23 cellular contexts compared by ENCODE assay signal in the genomic region with DNA sequence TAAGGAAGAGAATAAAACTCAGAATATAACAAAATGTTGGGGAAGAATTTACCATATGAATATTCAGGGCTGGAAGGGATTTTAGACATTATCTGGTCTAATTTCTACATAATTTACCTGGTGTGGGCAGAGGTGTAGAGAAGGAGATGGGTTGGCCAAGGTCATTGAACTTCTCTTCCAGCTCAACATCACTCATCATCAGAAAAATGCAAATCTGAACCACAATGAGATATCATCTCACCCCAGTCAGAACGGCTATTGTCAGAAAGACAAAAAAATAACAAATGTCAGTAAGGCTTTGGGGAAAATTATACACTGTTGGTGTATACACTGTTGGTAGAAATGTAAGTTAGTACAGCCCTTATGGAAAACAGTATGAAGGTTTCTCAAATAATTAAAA.
DNase-seq lines count a peak whose midpoint lies in the region; ATAC-seq, FAIRE-seq and TF ChIP-seq lines count a peak whose summit lies in the region.
"Had no signal": no experiment of that assay in that cellular context is flagged by ENCODE, and none has a peak within 500 bp of the region (broad histone marks: within the 10 kb centered on the region; RNA-seq: fewer than 3 reads in every experiment).

No MANE protein-coding gene starts in this region.

- H3K9me3 Mint-ChIP-seq in activated CD8-positive, alpha-beta memory T cell treated with anti-CD3 and anti-CD28 coated beads, Interleukin-2, amount 10 ng/mL, durations not matched to agents 7 days and 5 days (ENCODE audit: low read depth) = peaks cover 2% of the 10 kb centered on the region
- H3K9me3 Mint-ChIP-seq: H9 had no signal

- H3K36me3 Mint-ChIP-seq in activated CD8-positive, alpha-beta memory T cell treated with anti-CD3 and anti-CD28 coated beads, Interleukin-2, amount 10 ng/mL, durations not matched to agents 7 days and 5 days = no peaks in the 10 kb centered on the region
- H3K36me3 Mint-ChIP-seq: CD14-positive monocyte had no signal

- H2AFZ ChIP-seq in SK-N-SH (ENCODE audit: low read depth) = no peak overlapping the region
- no peak overlapping the region for H2AFZ ChIP-seq in mammary epithelial cell (ENCODE audit: low read depth, low read length)
- H2AFZ ChIP-seq: PC-9 had no signal

- intact Hi-C loops in mammary epithelial cell (cut with micrococcal nuclease) = no loop called here
- intact Hi-C loops in breast epithelium (cut with DNase I; ENCODE audit: low total_unique reads) = no loop called here

- no peak overlapping the region for H3K4me3 ChIP-seq in SK-N-SH (ENCODE audit: low read depth in 2 of 2, low read length in 1 of 2)
- no peak overlapping the region for H3K4me3 ChIP-seq in mammary epithelial cell (replicated peaks in 1 of 3; ENCODE audit: insufficient read depth in 1 of 3, low read depth in 2 of 3, low read length in 3 of 3)
- no peak overlapping the region for H3K4me3 ChIP-seq in breast epithelium
- H3K4me3 ChIP-seq in bronchial epithelial cell (ENCODE audit: low read depth, low read length) = no peak overlapping the region
- H3K4me3 ChIP-seq: PC-9, SJSA1 had no signal

- no peak overlapping the region for H3K4me2 ChIP-seq in SK-N-SH
- peak overlapping the region; percentile 65 for H3K4me2 ChIP-seq in mammary epithelial cell (ENCODE audit: insufficient read depth, low read depth, low read length)
- H3K4me2 ChIP-seq: PC-9 had no signal

- H3K27me3 Mint-ChIP-seq in activated CD8-positive, alpha-beta memory T cell treated with anti-CD3 and anti-CD28 coated beads, Interleukin-2, amount 10 ng/mL, durations not matched to agents 7 days and 5 days = no peaks in the 10 kb centered on the region

- H3K4me1 Mint-ChIP-seq in activated CD8-positive, alpha-beta memory T cell treated with anti-CD3 and anti-CD28 coated beads, Interleukin-2, amount 10 ng/mL, durations not matched to agents 7 days and 5 days = no peaks in the 10 kb centered on the region
- H3K4me1 Mint-ChIP-seq: CD14-positive monocyte had no signal

- no peaks in the 10 kb centered on the region for H3K79me2 ChIP-seq in SK-N-SH (ENCODE audit: insufficient read depth)
- no peaks in the 10 kb centered on the region for H3K79me2 ChIP-seq in mammary epithelial cell (ENCODE audit: insufficient read depth, low read length)

- no peak for TF ChIP-seq POLR2A in breast epithelium (IDR thresholded peaks at IDR 0.05)

- H3K9me3 ChIP-seq in SK-N-SH (no peaks in the 10 kb centered on the region), mammary epithelial cell (replicated peaks; ENCODE audit: insufficient read depth, low read length) (peaks cover 6% of the 10 kb centered on the region), breast epithelium (peaks cover 0 to 6% of the 10 kb centered on the region in 2 donors)
- H3K9me3 ChIP-seq: SJSA1 had no signal

- no peak for ATAC-seq in SK-N-SH treated with all-trans-retinoic acid at 6 μM for 48 hours
- no peak for ATAC-seq in activated CD8-positive, alpha-beta memory T cell treated with anti-CD3 and anti-CD28 coated beads, Interleukin-2, amount 10 ng/mL, durations not matched to agents 7 days and 5 days

- H3K9ac ChIP-seq in SK-N-SH = no peak overlapping the region
- H3K9ac ChIP-seq in mammary epithelial cell (ENCODE audit: insufficient read depth, low read length) = no peak overlapping the region

- H3K27me3 ChIP-seq in SK-N-SH (ENCODE audit: insufficient read depth) (peaks cover 5% of the 10 kb centered on the region; the same call in 1 of the 2 replicates), mammary epithelial cell (ENCODE audit: insufficient read depth, low read length) (no peaks in the 10 kb centered on the region), breast epithelium (no peaks in the 10 kb centered on the region), bronchial epithelial cell (ENCODE audit: control insufficient read depth, insufficient read depth, low read length) (no peaks in the 10 kb centered on the region)
- H3K27me3 ChIP-seq: SJSA1 had no signal

- H4K20me1 ChIP-seq in SK-N-SH (ENCODE audit: insufficient read depth) (no peaks in the 10 kb centered on the region), mammary epithelial cell (ENCODE audit: insufficient read depth, low read length) (no peaks in the 10 kb centered on the region)

- no peak overlapping the region for H3K4me3 Mint-ChIP-seq in activated CD8-positive, alpha-beta memory T cell treated with anti-CD3 and anti-CD28 coated beads, Interleukin-2, amount 10 ng/mL, durations not matched to agents 7 days and 5 days
- H3K4me3 Mint-ChIP-seq: CD14-positive monocyte, H9 had no signal

- POLR2A ChIA-PET in SK-N-SH (lab: Yijun Ruan, JAX) = no interaction called here

- dilution Hi-C loops in mammary epithelial cell (cut with HindIII; ENCODE audit: low sequenced_read_pairs) = no loop called here

- no peak for TF ChIP-seq RAD21 in SK-N-SH (IDR thresholded peaks at IDR 0.05; ENCODE audit: low read length)

- in situ Hi-C loops in mammary epithelial cell (cut with MboI; ENCODE audit: low sequenced_read_pairs in 2 of 2) = no loop called here

- H3K9me2 ChIP-seq in SK-N-SH = no peaks in the 10 kb centered on the region

- H3K4me1 ChIP-seq in SK-N-SH (ENCODE audit: control insufficient read depth in 1 of 2, insufficient read depth in 2 of 2, low read depth in 1 of 2, low read length in 1 of 2) (no peaks in the 10 kb centered on the region), mammary epithelial cell (ENCODE audit: insufficient read depth, low read length) (peaks cover 55% of the 10 kb centered on the region), breast epithelium (no peaks in the 10 kb centered on the region)
- H3K4me1 ChIP-seq: SJSA1 had no signal

- H3K36me3 ChIP-seq in SK-N-SH (replicated peaks in 1 of 2; ENCODE audit: control insufficient read depth in 1 of 2, insufficient read depth in 2 of 2, low read length in 1 of 2) = no peaks in the 10 kb centered on the region
- H3K36me3 ChIP-seq in mammary epithelial cell (ENCODE audit: insufficient read depth, low read length) = no peaks in the 10 kb centered on the region
- no peaks in the 10 kb centered on the region for H3K36me3 ChIP-seq in breast epithelium
- H3K36me3 ChIP-seq in bronchial epithelial cell (ENCODE audit: control insufficient read depth, insufficient read depth, low read length) = no peaks in the 10 kb centered on the region
- H3K36me3 ChIP-seq: SJSA1 had no signal

- FAIRE-seq in bronchial epithelial cell (lab: Jason Lieb, UNC) = no peak
- FAIRE-seq: HTR-8/SVneo had no signal

- CTCF ChIA-PET in SK-N-SH (lab: Yijun Ruan, JAX) (no interaction called here), mammary epithelial cell (lab: Charles Lee; ENCODE audit: low non-redundant PET) (no interaction called here)
- CTCF ChIA-PET in activated CD8-positive, alpha-beta memory T cell treated with anti-CD3 and anti-CD28 coated beads, Interleukin-2, amount 10 ng/mL, durations not matched to agents 7 days and 5 days (lab: Charles Lee) = no interaction called here

- 0% methylated on average over 1 of the region's 1 CpG for WGBS in SK-N-SH (ENCODE audit: low lambda C conversion rate)
- 0% methylated on average over 1 of the region's 1 CpG for WGBS in mammary epithelial cell (ENCODE audit: low coverage, missing lambda C conversion rate)

- H3K27ac Mint-ChIP-seq in activated CD8-positive, alpha-beta memory T cell treated with anti-CD3 and anti-CD28 coated beads, Interleukin-2, amount 10 ng/mL, durations not matched to agents 7 days and 5 days = no peak overlapping the region
- H3K27ac Mint-ChIP-seq: H9 had no signal

- BruUV-seq in mammary epithelial cell (replicated peaks; lab: Mats Ljungman, UMichigan) = no TSS peak

- no peak for TF ChIP-seq EP300 in SK-N-SH (IDR thresholded peaks at IDR 0.05; ENCODE audit: borderline replicate concordance in 1 of 2, low read depth in 1 of 2, low read length in 1 of 2)

- DNase-seq in SK-N-SH = no peak
- DNase-seq in mammary epithelial cell = peak; percentile 80
- no peak for DNase-seq in breast epithelium (ENCODE audit: low spot score in 2 of 2)
- peak; percentile 59 for DNase-seq in bronchial epithelial cell (ENCODE audit: low read depth)
- DNase-seq in middle frontal gyrus (ENCODE audit: extremely low spot score, low spot score) = no peak
- no peak for DNase-seq in COR-L47 (lab: John Stamatoyannopoulos, UW)
- no peak for DNase-seq in activated CD8-positive, alpha-beta memory T cell treated with anti-CD3 and anti-CD28 coated beads, Interleukin-2, amount 10 ng/mL, durations not matched to agents 7 days and 5 days
- DNase-seq: DND-41, GDM1, H9, IMR-90, NCI-H1048, NCI-H1436 treated with DMSO at 0.1 percent for 48 hours, NCI-H2029 treated with DMSO at 0.1 percent for 48 hours, NCI-H2171, NCI-H526, PC-9 had no signal

- no peak for TF ChIP-seq CTCF in SK-N-SH (IDR thresholded peaks at IDR 0.05)
- TF ChIP-seq CTCF in mammary epithelial cell (conservative IDR thresholded peaks at IDR 0.05 in 1 of 2, IDR thresholded peaks at IDR 0.05 in 1 of 2; ENCODE audit: extremely low read depth in 1 of 2, insufficient read depth in 1 of 2, low read depth in 1 of 2, low read length in 2 of 2) = no peak
- no peak for TF ChIP-seq CTCF in breast epithelium (IDR thresholded peaks at IDR 0.05)
- TF ChIP-seq CTCF in bronchial epithelial cell (IDR thresholded peaks at IDR 0.05; ENCODE audit: insufficient read depth, low read length, severe bottlenecking) = no peak

- H3K27ac ChIP-seq in SK-N-SH (ENCODE audit: low read depth in 2 of 2, low read length in 1 of 2) (no peak overlapping the region), mammary epithelial cell (ENCODE audit: insufficient read depth, low read depth, low read length) (no peak overlapping the region), breast epithelium (no peak overlapping the region)
- H3K27ac ChIP-seq: 22Rv1, HL-60, PC-9, SJSA1 had no signal

- peaks cover 5% of the 10 kb centered on the region for H3F3A ChIP-seq in SK-N-SH (replicated peaks; ENCODE audit: insufficient read depth)

TF ChIP-seq in SK-N-SH treated with all-trans-retinoic acid at 6 μM for 48 hours, 23 proteins besides CTCF, POLR2A, EP300 and RAD21 (continues in another document):
- TF ChIP-seq ZFP30 (CRISPR knock-in tag; IDR thresholded peaks at IDR 0.05) = no peak

Comparison
In these comparisons a context has a peak if more than half of its experiments do, and no peak if none do; other contexts are left out.
1. DNase-seq: peak in mammary epithelial cell (single experiment) and bronchial epithelial cell (single experiment); none in SK-N-SH (single experiment), breast epithelium (0 of 2), middle frontal gyrus (single experiment), COR-L47 (single experiment) and activated CD8-positive, alpha-beta memory T cell treated with anti-CD3 and anti-CD28 coated beads, Interleukin-2, amount 10 ng/mL, durations not matched to agents 7 days and 5 days (single experiment).